ENCODE assay signal across 14 cellular contexts in genomic region chr7:151688236-151688780, GRCh38.
A peak's percentile ranks its signal among the peaks of the same experiment; 100 is the strongest.
DNase-seq lines count a peak whose midpoint lies in the region; ATAC-seq and TF ChIP-seq lines count a peak whose summit lies in the region.
"Had no signal": no experiment of that assay in that cellular context is flagged by ENCODE, and none has a peak within 500 bp of the region (broad histone marks: within the 10 kb centered on the region; RNA-seq: fewer than 3 reads in every experiment).

No MANE protein-coding gene starts in this region.

- H3K9me3 ChIP-seq in osteoblast (ENCODE audit: low read depth, low read length) (no peaks in the 10 kb centered on the region), MG63 (no peaks in the 10 kb centered on the region)
- H3K9me3 ChIP-seq: right lobe of liver had no signal

- H3K79me2 ChIP-seq in osteoblast (ENCODE audit: insufficient read depth, low read length): no peaks in the 10 kb centered on the region

- H3K27ac ChIP-seq in epithelial cell of prostate (peak overlapping the region; percentile 78), osteoblast (ENCODE audit: low read depth, low read length) (peak overlapping the region; percentile 82)
- H3K27ac ChIP-seq: HL-60, right lobe of liver had no signal

- no peaks in the 10 kb centered on the region for H3K36me3 ChIP-seq in osteoblast (ENCODE audit: insufficient read depth, low read length)
- no peaks in the 10 kb centered on the region for H3K36me3 ChIP-seq in MG63

- DNase-seq in stimulated activated naive CD8-positive, alpha-beta T cell treated with anti-CD3 and anti-CD28 coated beads, Interleukin-15, amount 100 ng/mL, for 72 hours: no peak
- DNase-seq in stimulated activated naive CD8-positive, alpha-beta T cell treated with anti-CD3 and anti-CD28 coated beads, Interleukin-15, Interleukin-2, amounts not matched to agents 100 U/mL and 50 U/mL, for 24 hours: no peak
- DNase-seq in epithelial cell of prostate (ENCODE audit: low read depth, low spot score): no peak
- DNase-seq in osteoblast (ENCODE audit: insufficient read length, low spot score, missing footprints): peak; percentile 50
- DNase-seq in MG63: no peak
- DNase-seq in activated gamma-delta T cell (lab: John Stamatoyannopoulos, UW): no peak
- DNase-seq in progenitor cell of endocrine pancreas (ENCODE audit: low spot score, unreplicated experiment): no peak
- no peak for DNase-seq in stimulated activated CD4-positive, alpha-beta T cell treated with anti-CD3 and anti-CD28 coated beads, Interleukin-12 subunit alpha, Interleukin-12 subunit beta, amount 100 ng/mL, for 4 hours
- DNase-seq: activated effector memory CD4-positive, alpha-beta T cell treated with Interleukin-2 at 50 U/mL for 16 hours; MV-4-11; NCI-H2171 treated with DMSO at 0.1 percent for 48 hours; right lobe of liver had no signal

- H3K4me1 Mint-ChIP-seq in stimulated activated naive CD8-positive, alpha-beta T cell treated with anti-CD3 and anti-CD28 coated beads, Interleukin-15, amount 100 ng/mL, for 72 hours: no peaks in the 10 kb centered on the region
- H3K4me1 Mint-ChIP-seq in progenitor cell of endocrine pancreas (ENCODE audit: low read depth): peaks cover 16% of the 10 kb centered on the region

- no peaks in the 10 kb centered on the region for H4K20me1 ChIP-seq in osteoblast (ENCODE audit: insufficient read depth, low read length)

- peak overlapping the region; percentile 51 for H3K4me3 ChIP-seq in osteoblast (ENCODE audit: insufficient read depth, low read length)
- H3K4me3 ChIP-seq in MG63: no peak overlapping the region
- H3K4me3 ChIP-seq: right lobe of liver had no signal

- H3K27ac Mint-ChIP-seq in stimulated activated naive CD8-positive, alpha-beta T cell treated with anti-CD3 and anti-CD28 coated beads, Interleukin-15, amount 100 ng/mL, for 72 hours: peak overlapping the region; percentile 67 to 69
- no peak overlapping the region for H3K27ac Mint-ChIP-seq in progenitor cell of endocrine pancreas
- H3K27ac Mint-ChIP-seq: T-helper 1 cell treated with Interleukin-12 subunit alpha and Interleukin-12 subunit beta and Interleukin-4 antibody, amounts not matched to agents 30 μg/mL and 1 μg/mL, for 36 hours had no signal

- ATAC-seq in stimulated activated naive CD8-positive, alpha-beta T cell treated with anti-CD3 and anti-CD28 coated beads, Interleukin-15, amount 100 ng/mL, for 72 hours: no peak
- ATAC-seq in stimulated activated naive CD8-positive, alpha-beta T cell treated with anti-CD3 and anti-CD28 coated beads, Interleukin-15, Interleukin-2, amounts not matched to agents 100 U/mL and 50 U/mL, for 24 hours: no peak

- peaks cover 30% of the 10 kb centered on the region for H3K4me1 ChIP-seq in osteoblast (ENCODE audit: insufficient read depth, low read length)
- H3K4me1 ChIP-seq: right lobe of liver had no signal

- H2AFZ ChIP-seq in osteoblast (ENCODE audit: low read length): no peak overlapping the region

- H3K4me3 Mint-ChIP-seq in stimulated activated naive CD8-positive, alpha-beta T cell treated with anti-CD3 and anti-CD28 coated beads, Interleukin-15, amount 100 ng/mL, for 72 hours: no peak overlapping the region
- H3K4me3 Mint-ChIP-seq in progenitor cell of endocrine pancreas (ENCODE audit: low read depth): no peak overlapping the region
- H3K4me3 Mint-ChIP-seq: T-helper 1 cell treated with Interleukin-12 subunit alpha and Interleukin-12 subunit beta and Interleukin-4 antibody, amounts not matched to agents 30 μg/mL and 1 μg/mL, for 36 hours had no signal

- H3K27me3 Mint-ChIP-seq in stimulated activated naive CD8-positive, alpha-beta T cell treated with anti-CD3 and anti-CD28 coated beads, Interleukin-15, amount 100 ng/mL, for 72 hours: no peaks in the 10 kb centered on the region
- peaks cover 4% of the 10 kb centered on the region for H3K27me3 Mint-ChIP-seq in progenitor cell of endocrine pancreas

- H3K4me2 ChIP-seq in osteoblast (ENCODE audit: insufficient read depth, low read length): peak overlapping the region; percentile 71

- no peak for TF ChIP-seq CTCF in osteoblast (IDR thresholded peaks at IDR 0.05; ENCODE audit: extremely low read depth, low read depth, low read length)
- TF ChIP-seq CTCF in progenitor cell of endocrine pancreas (IDR thresholded peaks at IDR 0.05; ENCODE audit: unreplicated experiment): no peak

- no peaks in the 10 kb centered on the region for H3K27me3 ChIP-seq in osteoblast (ENCODE audit: insufficient read depth, low read length)
- H3K27me3 ChIP-seq in MG63: no peaks in the 10 kb centered on the region
- H3K27me3 ChIP-seq: right lobe of liver had no signal

- no peaks in the 10 kb centered on the region for H3K9me3 Mint-ChIP-seq in stimulated activated naive CD8-positive, alpha-beta T cell treated with anti-CD3 and anti-CD28 coated beads, Interleukin-15, amount 100 ng/mL, for 72 hours
- no peaks in the 10 kb centered on the region for H3K9me3 Mint-ChIP-seq in progenitor cell of endocrine pancreas (ENCODE audit: low read depth)
- H3K9me3 Mint-ChIP-seq: T-helper 1 cell treated with Interleukin-12 subunit alpha and Interleukin-12 subunit beta and Interleukin-4 antibody, amounts not matched to agents 30 μg/mL and 1 μg/mL, for 36 hours had no signal

- no peaks in the 10 kb centered on the region for H3K36me3 Mint-ChIP-seq in progenitor cell of endocrine pancreas (ENCODE audit: insufficient read depth)
